In genomic region chr9:128648206-128648605, GRCh38 we compare ENCODE assay signal across 8 cellular contexts. TPM values are rescaled to one million over a fixed set of nuclear protein-coding genes. Genes with fewer than 3 reads are reported as not detected.
DNase-seq lines count a peak whose midpoint lies in the region; ATAC-seq and TF ChIP-seq lines count a peak whose summit lies in the region.
"Not testable (repeated sequence)": the region's sequence is repeated elsewhere in the genome, so short reads cannot be mapped to it uniquely, and the experiment has no call there.

No MANE protein-coding gene starts in this region.

- H3K36me3 ChIP-seq in endodermal cell (ENCODE audit: control insufficient read depth, insufficient read depth, low read length): peaks cover 12% of the 10 kb centered on the region
- not testable (repeated sequence) for H3K36me3 ChIP-seq in upper lobe of left lung

- not testable (repeated sequence) for H3K27ac ChIP-seq in endodermal cell (ENCODE audit: low read depth, low read length); upper lobe of left lung

- not testable (repeated sequence) for H3K4me3 Mint-ChIP-seq in WTC11; activated T-helper 17 cell treated with anti-CD3 and anti-CD28 coated beads, Interleukin-2, amount 50 U/mL, for 72 hours; endodermal cell

- DNase-seq in GDM1 (lab: John Stamatoyannopoulos, UW) (peak; percentile 38), NCI-H460 (ENCODE audit: extremely low read depth, low read depth) (peak; percentile 61), WTC11 (ENCODE audit: low spot score) (peak; percentile 62), endodermal cell (peak; percentile 86), left lobe of liver (ENCODE audit: low spot score) (peak; percentile 64), upper lobe of left lung (peak in 1 of 2 donors; percentile 59)
- DNase-seq in stimulated activated CD4-positive, alpha-beta T cell treated with anti-CD3 and anti-CD28 coated beads, Interleukin-1b, Interleukin-23, amount 100 ng/mL, for 4 hours (ENCODE audit: low read depth in 2 of 2): peak; percentile 55 to 56

- not testable (repeated sequence) for H3K9me3 Mint-ChIP-seq in WTC11; activated T-helper 17 cell treated with anti-CD3 and anti-CD28 coated beads, Interleukin-2, amount 50 U/mL, for 72 hours; endodermal cell

- H3K9ac ChIP-seq in endodermal cell (ENCODE audit: extremely low read depth, low read length, poor library complexity, severe bottlenecking): not testable (repeated sequence)

- not testable (repeated sequence) for TF ChIP-seq POLR2A in upper lobe of left lung (IDR thresholded peaks at IDR 0.05)

- not testable (repeated sequence) for H3K36me3 Mint-ChIP-seq in WTC11; activated T-helper 17 cell treated with anti-CD3 and anti-CD28 coated beads, Interleukin-2, amount 50 U/mL, for 72 hours (ENCODE audit: low read depth)
- peaks cover 17% of the 10 kb centered on the region for H3K36me3 Mint-ChIP-seq in endodermal cell (ENCODE audit: low read depth)

- ATAC-seq in WTC11: peak; percentile 89
- peak; percentile 97 for ATAC-seq in activated T-helper 17 cell treated with anti-CD3 and anti-CD28 coated beads, Interleukin-2, amount 50 U/mL, for 72 hours (replicated peaks)
- ATAC-seq in left lobe of liver: peak; percentile 95
- peak; percentile 73 to 75 for ATAC-seq in upper lobe of left lung (ENCODE audit: low FRiP score in 2 of 2)

- WGBS in endodermal cell (ENCODE audit: insufficient coverage in 1 of 2, insufficient read length in 1 of 2), 2 experiments: 80 to 96% methylated on average over 2 to 9 of the region's 9 CpGs
- WGBS in upper lobe of left lung, 2 donors: 85 to 91% methylated on average over 8 to 9 of the region's 9 CpGs

- not testable (repeated sequence) for H3K4me3 ChIP-seq in endodermal cell (ENCODE audit: low read length); upper lobe of left lung

- POLR2A ChIA-PET in WTC11 (lab: Charles Lee): interaction anchor here (0.9 kb wide), 1 partner anchor 170 kb away, joined by 3 read pairs; the partner anchor contains the start of gene ENDOG

- H3K27me3 ChIP-seq in endodermal cell (ENCODE audit: control insufficient read depth, insufficient read depth, low read length, poor library complexity, severe bottlenecking); upper lobe of left lung: not testable (repeated sequence)

- not testable (repeated sequence) for H3K27me3 Mint-ChIP-seq in WTC11 (ENCODE audit: low read depth); activated T-helper 17 cell treated with anti-CD3 and anti-CD28 coated beads, Interleukin-2, amount 50 U/mL, for 72 hours; endodermal cell (ENCODE audit: insufficient read depth)

- TF ChIP-seq CTCF in WTC11 (IDR thresholded peaks at IDR 0.05): not testable (repeated sequence)
- TF ChIP-seq CTCF in endodermal cell (conservative IDR thresholded peaks at IDR 0.05) (peak; percentile 64), upper lobe of left lung (IDR thresholded peaks at IDR 0.05) (peak in 5 of 6 experiments; percentile 26 to 58 (median 39))

- TF ChIP-seq EP300 in upper lobe of left lung (IDR thresholded peaks at IDR 0.05): not testable (repeated sequence)

- CTCF ChIA-PET in WTC11 (lab: Charles Lee): interaction anchor here (0.6 to 1.3 kb wide), 4 partner anchors 12 to 227 kb away, joined by 3 to 4 read pairs (median 4); partner anchors contain the start of gene CERCAM

- not testable (repeated sequence) for H3K4me1 ChIP-seq in endodermal cell (ENCODE audit: control insufficient read depth, insufficient read depth, low read length); upper lobe of left lung

- not testable (repeated sequence) for H3K27ac Mint-ChIP-seq in WTC11; activated T-helper 17 cell treated with anti-CD3 and anti-CD28 coated beads, Interleukin-2, amount 50 U/mL, for 72 hours; endodermal cell

- not testable (repeated sequence) for H3K4me1 Mint-ChIP-seq in WTC11; activated T-helper 17 cell treated with anti-CD3 and anti-CD28 coated beads, Interleukin-2, amount 50 U/mL, for 72 hours; endodermal cell

- not testable (repeated sequence) for H3K9me3 ChIP-seq in endodermal cell (ENCODE audit: control insufficient read depth, low read length); upper lobe of left lung

TF ChIP-seq in WTC11, 78 proteins besides CTCF, POLR2A, EP300 and RAD21:
- TF ChIP-seq ZNF121 (CRISPR knock-in tag; IDR thresholded peaks at IDR 0.05): peak; percentile 100
- TF ChIP-seq GTF2I (CRISPR knock-in tag; conservative IDR thresholded peaks at IDR 0.05): peak; percentile 62; the same call in 1 of the 2 replicates

RNA-seq across cellular contexts. Expression of gene DYNC2I2, which starts 8.4 kb away (rescaled TPM):
- total RNA-seq in NCI-H460 (2014; rRNA removed; shearing (Covaris generic)): 77.5 and 97.9 TPM in 2 replicates
- polyA plus RNA-seq in NCI-H460 (2014; cell fraction: nucleus; rRNA removed): 464 and 558 TPM in 2 replicates
- total RNA-seq in WTC11 (2021): 57.5 to 71.1 TPM (median 64.5 TPM) in 3 replicates
- total RNA-seq in activated T-helper 17 cell treated with anti-CD3 and anti-CD28 coated beads, Interleukin-2, amount 50 U/mL, for 72 hours: 10 to 100 TPM; 29.4 to 39.8 TPM
- 100 to 1,000 TPM in 1 of 2 donors, 10 to 100 TPM in 1; 87.8 to 119 TPM for total RNA-seq in endodermal cell
- 83.9 TPM for polyA plus RNA-seq in endodermal cell (2013, experiment 1 of 2)
- polyA plus RNA-seq in endodermal cell (2013, experiment 2 of 2): 77.9 TPM
- total RNA-seq in left lobe of liver: 24.1 TPM
- 100 to 1,000 TPM in 1 of 6 donors, 10 to 100 TPM in 5; 47.8 to 105 (median 76.8) TPM for total RNA-seq in upper lobe of left lung

RNA-seq across cellular contexts. Expression of gene SET, which starts 40.8 kb away (rescaled TPM):
- 863 and 882 TPM in 2 replicates for total RNA-seq in NCI-H460 (2014; rRNA removed; shearing (Covaris generic))
- 345 and 410 TPM in 2 replicates for polyA plus RNA-seq in NCI-H460 (2014; cell fraction: nucleus; rRNA removed)
- total RNA-seq in WTC11 (2021) (1,083 to 1,129 TPM (median 1,086 TPM) in 3 replicates), endodermal cell (100 to 1,000 TPM; 762 to 795 TPM), left lobe of liver (69.3 TPM), upper lobe of left lung (100 to 1,000 TPM in 4 of 6 donors, 10 to 100 TPM in 2; 73.3 to 222 (median 177) TPM)
- 100 to 1,000 TPM; 301 to 598 TPM for total RNA-seq in activated T-helper 17 cell treated with anti-CD3 and anti-CD28 coated beads, Interleukin-2, amount 50 U/mL, for 72 hours
- polyA plus RNA-seq in endodermal cell (2013, experiment 1 of 2): 715 TPM
- 707 TPM for polyA plus RNA-seq in endodermal cell (2013, experiment 2 of 2)

RNA-seq across cellular contexts. Expression of gene PKN3, which starts 54.1 kb away (rescaled TPM):
- 5.9 and 7.4 TPM in 2 replicates for total RNA-seq in NCI-H460 (2014; rRNA removed; shearing (Covaris generic))
- polyA plus RNA-seq in NCI-H460 (2014; cell fraction: nucleus; rRNA removed): 42.4 and 56.1 TPM in 2 replicates
- total RNA-seq in WTC11 (2021) (24.1 to 28.9 TPM (median 27.5 TPM) in 3 replicates), endodermal cell (10 to 100 TPM; 26.0 to 27.2 TPM), left lobe of liver (7.6 TPM), upper lobe of left lung (10 to 100 TPM in 4 of 6 donors, 1 to 10 TPM in 2; 4.8 to 38.8 (median 14.0) TPM)
- total RNA-seq in activated T-helper 17 cell treated with anti-CD3 and anti-CD28 coated beads, Interleukin-2, amount 50 U/mL, for 72 hours: 1 to 10 TPM; 4.1 to 9.1 TPM
- 17.5 TPM for polyA plus RNA-seq in endodermal cell (2013, experiment 1 of 2)
- 17.8 TPM for polyA plus RNA-seq in endodermal cell (2013, experiment 2 of 2)
